Comparison of ENCODE assay signal across 1 cellular context in genomic region chr6:2218866-2219265, GRCh38.
A peak's percentile ranks its signal among the peaks of the same experiment; 100 is the strongest.
TF ChIP-seq lines count a peak whose summit lies in the region.

No MANE protein-coding gene starts in this region.

TF ChIP-seq in HepG2, 621 proteins besides CTCF, POLR2A, EP300 and RAD21 (continued from another document):
- TF ChIP-seq TRIM22 (IDR thresholded peaks at IDR 0.05) = no peak
- TF ChIP-seq ZNF329 (CRISPR knock-in tag; IDR thresholded peaks at IDR 0.05; ENCODE audit: low read depth) = no peak
- TF ChIP-seq RBM22 (optimal IDR thresholded peaks at IDR 0.05; ENCODE audit: low read length) = peak; percentile 37
- peak; percentile 91 for TF ChIP-seq ZNF121 (CRISPR knock-in tag; IDR thresholded peaks at IDR 0.05)
- no peak for TF ChIP-seq ZNF335 (CRISPR knock-in tag; IDR thresholded peaks at IDR 0.05)
- TF ChIP-seq SIX1 (CRISPR knock-in tag; IDR thresholded peaks at IDR 0.05; ENCODE audit: borderline replicate concordance) = no peak
- no peak for TF ChIP-seq KIAA2018 (CRISPR knock-in tag; IDR thresholded peaks at IDR 0.05; ENCODE audit: borderline replicate concordance)
- no peak for TF ChIP-seq HOXA3 (CRISPR knock-in tag; IDR thresholded peaks at IDR 0.05)
- no peak for TF ChIP-seq PAXIP1 (CRISPR knock-in tag; conservative IDR thresholded peaks at IDR 0.05)
- TF ChIP-seq ZMYM3 (CRISPR knock-in tag; IDR thresholded peaks at IDR 0.05) = 0 out of 2 replicates have a peak, but pooled peaks have one; percentile 24
- TF ChIP-seq ZNF770 (CRISPR knock-in tag; IDR thresholded peaks at IDR 0.05) = peak; percentile 86
- TF ChIP-seq KDM1A (CRISPR knock-in tag; IDR thresholded peaks at IDR 0.05) = no peak
- TF ChIP-seq ZNF432 (CRISPR knock-in tag; IDR thresholded peaks at IDR 0.05; ENCODE audit: borderline replicate concordance) = no peak
- TF ChIP-seq POGZ (CRISPR knock-in tag; IDR thresholded peaks at IDR 0.05) = peak; percentile 43; the same call in 1 of the 2 replicates
